In the genomic region with DNA sequence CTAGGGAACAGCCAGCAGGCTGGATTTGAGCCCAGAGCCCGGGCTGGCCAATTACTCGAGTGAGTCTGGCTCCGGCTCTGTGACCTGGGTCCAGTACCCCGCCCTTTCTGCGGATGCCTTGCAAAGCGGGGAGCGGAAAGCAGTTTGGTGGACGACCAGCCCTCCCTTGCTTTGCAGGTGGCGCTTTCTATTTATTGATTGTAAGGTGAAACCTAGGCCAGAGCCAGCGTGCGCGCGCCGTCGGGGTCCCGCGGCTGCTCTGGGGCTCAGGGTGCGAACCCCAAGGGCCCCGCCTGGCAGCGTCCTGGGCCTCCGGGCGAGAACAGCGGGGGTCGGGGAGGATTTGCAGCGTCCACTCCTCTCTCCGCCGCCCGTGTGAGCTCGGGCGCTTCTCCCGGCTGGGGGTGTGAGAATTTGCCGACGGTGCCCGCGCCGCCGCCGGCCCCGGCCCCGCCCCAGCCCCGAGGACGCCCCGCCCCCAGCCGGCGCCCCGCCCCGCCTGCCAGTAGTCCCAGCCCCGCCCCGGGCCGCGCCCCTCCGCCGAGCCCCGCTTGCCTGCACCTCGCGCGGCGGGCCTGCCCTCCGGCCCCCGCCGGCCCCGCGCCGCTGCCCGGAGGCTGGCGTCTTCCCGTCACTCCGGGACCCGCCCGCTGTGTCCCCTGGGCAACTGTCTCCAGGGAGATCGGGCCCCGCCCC, we compare ENCODE assay signal across 8 cellular contexts. TPM values are rescaled to one million over a fixed set of nuclear protein-coding genes. Genes with fewer than 3 reads are reported as not detected.
DNase-seq lines count a peak whose midpoint lies in the region; ATAC-seq lines count a peak whose summit lies in the region.

No MANE protein-coding gene starts in this region.

- H2BK5ac ChIP-seq in mesendoderm (ENCODE audit: low read length): no peak overlapping the region

- peak overlapping the region; percentile 71 for H3K4me2 ChIP-seq in mesendoderm (ENCODE audit: low read length)

- H3K27ac Mint-ChIP-seq in effector memory CD8-positive, alpha-beta T cell: peak overlapping the region in 1 of 2 donors; percentile 94

- no peak overlapping the region for H3K4me3 ChIP-seq in mesendoderm (ENCODE audit: low read length)

- H3K4me3 Mint-ChIP-seq in effector memory CD8-positive, alpha-beta T cell: peak overlapping the region; percentile 76 to 79

- H3K27me3 Mint-ChIP-seq in effector memory CD8-positive, alpha-beta T cell: no peaks in the 10 kb centered on the region

- no peak overlapping the region for H2BK120ac ChIP-seq in mesendoderm (ENCODE audit: low read depth, low read length)

- H3K36me3 Mint-ChIP-seq in effector memory CD8-positive, alpha-beta T cell (ENCODE audit: insufficient read depth): peaks cover 51% of the 10 kb centered on the region

- no peaks in the 10 kb centered on the region for H3K9me3 Mint-ChIP-seq in effector memory CD8-positive, alpha-beta T cell

- no peak overlapping the region for H3K23ac ChIP-seq in mesendoderm (ENCODE audit: low read length)

- ATAC-seq in GM18502 (IDR thresholded peaks at IDR 0.05; ENCODE audit: poor library complexity, unreplicated experiment) (peak; percentile 57), HG02885 (IDR thresholded peaks at IDR 0.05; ENCODE audit: poor library complexity, unreplicated experiment) (peak; percentile 61)
- ATAC-seq in effector memory CD8-positive, alpha-beta T cell (replicated peaks): peak; percentile 76

- no peaks in the 10 kb centered on the region for H3K36me3 ChIP-seq in mesendoderm (ENCODE audit: control insufficient read depth, insufficient read depth, low read length)

- H2AK5ac ChIP-seq in mesendoderm (ENCODE audit: low read length): no peak overlapping the region

- H3K4me1 Mint-ChIP-seq in effector memory CD8-positive, alpha-beta T cell (ENCODE audit: low read depth in 2 of 2): peaks cover 54 to 61% of the 10 kb centered on the region in 2 donors

- no peak overlapping the region for H4K5ac ChIP-seq in mesendoderm (ENCODE audit: low read length)

- H3K27ac ChIP-seq in mesendoderm (ENCODE audit: low read depth, low read length): no peak overlapping the region

- no peaks in the 10 kb centered on the region for H3K79me1 ChIP-seq in mesendoderm (ENCODE audit: low read length)

- H3K56ac ChIP-seq in mesendoderm (ENCODE audit: low read length): peak overlapping the region; percentile 67

- H3K4ac ChIP-seq in mesendoderm (ENCODE audit: low read depth, low read length): no peak overlapping the region

- H3K4me1 ChIP-seq in mesendoderm (ENCODE audit: control insufficient read depth, low read depth, low read length): peaks cover 2% of the 10 kb centered on the region

- peak; percentile 80 for DNase-seq in NCI-H345 (lab: John Stamatoyannopoulos, UW)
- peak; percentile 91 for DNase-seq in activated CD8-positive, alpha-beta memory T cell treated with anti-CD3 and anti-CD28 coated beads for 24 hours
- peak; percentile 75 to 81 (median 76) for DNase-seq in effector memory CD8-positive, alpha-beta T cell
- DNase-seq in mesendoderm: peak; percentile 77
- peak; percentile 78 for DNase-seq in stimulated activated CD8-positive, alpha-beta memory T cell treated with anti-CD3 and anti-CD28 coated beads, Interleukin-12 subunit alpha, Interleukin-12 subunit beta, amount 100 ng/mL, for 4 hours (ENCODE audit: low read depth)
- no peak for DNase-seq in middle frontal gyrus (ENCODE audit: extremely low spot score, low spot score)

- H3K27me3 ChIP-seq in mesendoderm (ENCODE audit: insufficient read depth, low read length, poor library complexity): peaks cover 9% of the 10 kb centered on the region

- H4K8ac ChIP-seq in mesendoderm (ENCODE audit: low read depth, low read length): no peak overlapping the region

- H3K79me2 ChIP-seq in mesendoderm (ENCODE audit: control insufficient read depth, insufficient read depth, low read length): no peaks in the 10 kb centered on the region

- no peak overlapping the region for H2BK15ac ChIP-seq in mesendoderm (replicated peaks; ENCODE audit: low read depth)

- H3K18ac ChIP-seq in mesendoderm (ENCODE audit: low read length): peak overlapping the region; percentile 46

- WGBS in mesendoderm (ENCODE audit: extremely low coverage, insufficient coverage, low lambda C conversion rate): no CpG with 5 or more reads among the region's 72 CpGs

- peak overlapping the region; percentile 6 for H3K9ac ChIP-seq in mesendoderm (ENCODE audit: low read length)

RNA-seq across cellular contexts. Expression of a gene that starts 37.6 kb away (rescaled TPM):
- 2.4 TPM for polyA plus RNA-seq in mesendoderm (2013, experiment 1 of 2)
- 2.5 TPM for polyA plus RNA-seq in mesendoderm (2013, experiment 2 of 2)
